ENCODE assay signal across 8 cellular contexts in genomic region chr17:50943575-50943933, GRCh38.
A peak's percentile ranks its signal among the peaks of the same experiment; 100 is the strongest.
DNase-seq lines count a peak whose midpoint lies in the region; ATAC-seq, FAIRE-seq and TF ChIP-seq lines count a peak whose summit lies in the region.

No MANE protein-coding gene starts in this region.

- H3K27me3 ChIP-seq in astrocyte (ENCODE audit: insufficient read depth, low read length) (no peaks in the 10 kb centered on the region), muscle layer of colon (ENCODE audit: control insufficient read depth in 1 of 2, insufficient read depth in 2 of 2, low read length in 2 of 2) (no peaks in the 10 kb centered on the region)

- no peak overlapping the region for H3K9ac ChIP-seq in astrocyte (ENCODE audit: low read length)
- H3K9ac ChIP-seq in muscle layer of colon (ENCODE audit: low read length), result peak overlapping the region; percentile 68

- DNase-seq in stimulated activated naive CD8-positive, alpha-beta T cell treated with anti-CD3 and anti-CD28 coated beads, Interleukin-15, Interleukin-2, amounts not matched to agents 100 U/mL and 50 U/mL, for 24 hours, result no peak
- DNase-seq in astrocyte (ENCODE audit: low read depth) (no peak), GF-D8 (lab: John Stamatoyannopoulos, UW) (no peak), KG1 (lab: John Stamatoyannopoulos, UW) (no peak), foreskin fibroblast (no peak)

- H3K4me2 ChIP-seq in astrocyte (ENCODE audit: low read length), result peak overlapping the region; percentile 80

- H3K4me1 ChIP-seq in astrocyte (ENCODE audit: insufficient read depth, low read length) (peaks cover 24% of the 10 kb centered on the region), muscle layer of colon (ENCODE audit: insufficient read depth, low read length) (peaks cover 25% of the 10 kb centered on the region)

- peak overlapping the region; percentile 81 for H3K4me3 Mint-ChIP-seq in stimulated activated naive CD8-positive, alpha-beta T cell treated with anti-CD3 and anti-CD28 coated beads, Interleukin-15, Interleukin-2, amounts not matched to agents 100 ng/mL and 50 ng/mL, for 24 hours
- no peak overlapping the region for H3K4me3 Mint-ChIP-seq in astrocyte (ENCODE audit: unreplicated experiment)

- H2AFZ ChIP-seq in astrocyte (ENCODE audit: low read depth, low read length), result peak overlapping the region; percentile 17

- H3K27ac ChIP-seq in astrocyte (ENCODE audit: low read depth, low read length) (no peak overlapping the region), muscle layer of colon (ENCODE audit: low read depth, low read length) (peak overlapping the region; percentile 87)

- H3K9me3 ChIP-seq in astrocyte (ENCODE audit: insufficient read depth, low read depth, low read length), result no peaks in the 10 kb centered on the region
- no peaks in the 10 kb centered on the region for H3K9me3 ChIP-seq in muscle layer of colon (ENCODE audit: low read length)

- TF ChIP-seq CTCF in astrocyte (IDR thresholded peaks at IDR 0.05; ENCODE audit: insufficient read depth, low read depth, low read length), result no peak
- TF ChIP-seq CTCF in foreskin fibroblast (IDR thresholded peaks at IDR 0.05; ENCODE audit: low read depth, low read length), result no peak

- peaks cover 22% of the 10 kb centered on the region for H3K4me1 Mint-ChIP-seq in stimulated activated naive CD8-positive, alpha-beta T cell treated with anti-CD3 and anti-CD28 coated beads, Interleukin-15, Interleukin-2, amounts not matched to agents 100 ng/mL and 50 ng/mL, for 24 hours (ENCODE audit: low read depth)
- peaks cover 12% of the 10 kb centered on the region for H3K4me1 Mint-ChIP-seq in astrocyte (ENCODE audit: low read depth, unreplicated experiment)

- no peaks in the 10 kb centered on the region for H3K27me3 Mint-ChIP-seq in stimulated activated naive CD8-positive, alpha-beta T cell treated with anti-CD3 and anti-CD28 coated beads, Interleukin-15, Interleukin-2, amounts not matched to agents 100 ng/mL and 50 ng/mL, for 24 hours
- H3K27me3 Mint-ChIP-seq in astrocyte (ENCODE audit: low read depth, unreplicated experiment), result peaks cover 16% of the 10 kb centered on the region

- H3K36me3 Mint-ChIP-seq in stimulated activated naive CD8-positive, alpha-beta T cell treated with anti-CD3 and anti-CD28 coated beads, Interleukin-15, Interleukin-2, amounts not matched to agents 100 ng/mL and 50 ng/mL, for 24 hours (ENCODE audit: low read depth), result no peaks in the 10 kb centered on the region
- H3K36me3 Mint-ChIP-seq in astrocyte (ENCODE audit: low read depth, unreplicated experiment), result no peaks in the 10 kb centered on the region

- ATAC-seq in stimulated activated naive CD8-positive, alpha-beta T cell treated with anti-CD3 and anti-CD28 coated beads, Interleukin-15, Interleukin-2, amounts not matched to agents 100 U/mL and 50 U/mL, for 24 hours, result no peak
- no peak for ATAC-seq in GM19035 (IDR thresholded peaks at IDR 0.05; ENCODE audit: unreplicated experiment)

- no peaks in the 10 kb centered on the region for H3K36me3 ChIP-seq in astrocyte (ENCODE audit: insufficient read depth, low read length)
- no peaks in the 10 kb centered on the region for H3K36me3 ChIP-seq in muscle layer of colon (ENCODE audit: insufficient read depth, low read length)

- H3K27ac Mint-ChIP-seq in stimulated activated naive CD8-positive, alpha-beta T cell treated with anti-CD3 and anti-CD28 coated beads, Interleukin-15, Interleukin-2, amounts not matched to agents 100 ng/mL and 50 ng/mL, for 24 hours, result peak overlapping the region; percentile 86
- H3K27ac Mint-ChIP-seq in astrocyte (ENCODE audit: unreplicated experiment), result peak overlapping the region; percentile 20

- no peaks in the 10 kb centered on the region for H4K20me1 ChIP-seq in astrocyte (ENCODE audit: insufficient read depth, low read length)

- FAIRE-seq in astrocyte (lab: Jason Lieb, UNC), result no peak

- H3K9me3 Mint-ChIP-seq in stimulated activated naive CD8-positive, alpha-beta T cell treated with anti-CD3 and anti-CD28 coated beads, Interleukin-15, Interleukin-2, amounts not matched to agents 100 ng/mL and 50 ng/mL, for 24 hours, result no peaks in the 10 kb centered on the region
- H3K9me3 Mint-ChIP-seq in astrocyte (ENCODE audit: unreplicated experiment), result no peaks in the 10 kb centered on the region

- H3K4me3 ChIP-seq in astrocyte (ENCODE audit: insufficient read depth, low read depth, low read length) (no peak overlapping the region), muscle layer of colon (ENCODE audit: low read depth in 1 of 2, low read length in 2 of 2) (peak overlapping the region in 1 of 2 donors; percentile 54), foreskin fibroblast (ENCODE audit: low read depth in 1 of 2, low read length in 2 of 2) (no peak overlapping the region)

- no peaks in the 10 kb centered on the region for H3K79me2 ChIP-seq in astrocyte (ENCODE audit: insufficient read depth, low read length)
